ENCODE assay signal across 15 cellular contexts in genomic region chr2:146602856-146603255, GRCh38.
"Had no signal": no experiment of that assay in that cellular context is flagged by ENCODE, and none has a peak within 500 bp of the region (broad histone marks: within the 10 kb centered on the region; RNA-seq: fewer than 3 reads in every experiment).

No MANE protein-coding gene starts in this region.

- DNase-seq: activated CD4-positive, alpha-beta T cell treated with anti-CD3 and anti-CD28 coated beads, Interleukin-2, amount 50 U/mL, for 48 hours; activated CD8-positive, alpha-beta memory T cell treated with anti-CD3 and anti-CD28 coated beads, Interleukin-2, amount 10 ng/mL, durations not matched to agents 7 days and 5 days; activated effector memory CD4-positive, alpha-beta T cell treated with anti-CD3 and anti-CD28 coated beads, Interleukin-2, amount 50 U/mL, for 16 hours; activated T-cell treated with anti-CD3 and anti-CD28 coated beads, Interleukin-2, amount 50 U/mL, for 24 hours; anterior cingulate cortex; hypothalamus; naive thymus-derived CD8-positive, alpha-beta T cell; right cardiac atrium; stimulated activated CD4-positive, alpha-beta T cell treated with anti-CD3 and anti-CD28 coated beads, Interleukin-2, amount 100 ng/mL, for 24 hours; stimulated activated naive CD4-positive, alpha-beta T cell; SW 1271 had no signal

- H3K4me3 Mint-ChIP-seq: activated CD8-positive, alpha-beta memory T cell treated with anti-CD3 and anti-CD28 coated beads, Interleukin-2, amount 10 ng/mL, durations not matched to agents 7 days and 5 days; activated naive CD8-positive, alpha-beta T cell; activated T-cell treated with anti-CD3 and anti-CD28 coated beads, Interleukin-2, amount 50 U/mL, for 24 hours; naive thymus-derived CD8-positive, alpha-beta T cell; T-helper 2 cell treated with Interferon-gamma antibody and Interleukin-4, amounts not matched to agents 5 μg/mL and 100 μg/mL, for 36 hours had no signal

- H3K36me3 Mint-ChIP-seq: activated CD8-positive, alpha-beta memory T cell treated with anti-CD3 and anti-CD28 coated beads, Interleukin-2, amount 10 ng/mL, durations not matched to agents 7 days and 5 days; activated naive CD8-positive, alpha-beta T cell; naive thymus-derived CD8-positive, alpha-beta T cell had no signal

- H3K27ac Mint-ChIP-seq: activated CD8-positive, alpha-beta memory T cell treated with anti-CD3 and anti-CD28 coated beads, Interleukin-2, amount 10 ng/mL, durations not matched to agents 7 days and 5 days; activated naive CD8-positive, alpha-beta T cell; activated T-cell treated with anti-CD3 and anti-CD28 coated beads, Interleukin-2, amount 50 U/mL, for 24 hours; naive thymus-derived CD8-positive, alpha-beta T cell; T-helper 2 cell treated with Interferon-gamma antibody and Interleukin-4, amounts not matched to agents 5 μg/mL and 100 μg/mL, for 36 hours had no signal

- H3K4me1 Mint-ChIP-seq: activated CD8-positive, alpha-beta memory T cell treated with anti-CD3 and anti-CD28 coated beads, Interleukin-2, amount 10 ng/mL, durations not matched to agents 7 days and 5 days; naive thymus-derived CD8-positive, alpha-beta T cell had no signal

- ATAC-seq: activated CD4-positive, CD25-positive, alpha-beta regulatory T cell treated with anti-CD3 and anti-CD28 coated beads, Interleukin-2, amount 50 U/mL, for 24 hours; activated CD8-positive, alpha-beta memory T cell treated with anti-CD3 and anti-CD28 coated beads, Interleukin-2, amount 10 ng/mL, durations not matched to agents 7 days and 5 days; naive thymus-derived CD8-positive, alpha-beta T cell; right cardiac atrium had no signal

- H3K9me3 Mint-ChIP-seq: T-helper 2 cell treated with Interferon-gamma antibody and Interleukin-4, amounts not matched to agents 5 μg/mL and 100 μg/mL, for 36 hours had no signal

- H3K4me3 ChIP-seq: lung had no signal

- H3K27me3 Mint-ChIP-seq: activated CD8-positive, alpha-beta memory T cell treated with anti-CD3 and anti-CD28 coated beads, Interleukin-2, amount 10 ng/mL, durations not matched to agents 7 days and 5 days; activated naive CD8-positive, alpha-beta T cell; activated T-cell treated with anti-CD3 and anti-CD28 coated beads, Interleukin-2, amount 50 U/mL, for 24 hours; naive thymus-derived CD8-positive, alpha-beta T cell had no signal
